Comparison of ENCODE assay signal across 8 cellular contexts in genomic region chr17:17496189-17497064, GRCh38. TPM values are rescaled to one million over a fixed set of nuclear protein-coding genes. Genes with fewer than 3 reads are reported as not detected.
DNase-seq lines count a peak whose midpoint lies in the region; ATAC-seq, FAIRE-seq and TF ChIP-seq lines count a peak whose summit lies in the region.

RASD1 (minus strand) TSS chr17:17496395; CDS start chr17:17496181, 214 bp downstream.

- H3K36me3 ChIP-seq in bronchial epithelial cell (ENCODE audit: control insufficient read depth, insufficient read depth, low read length) = peaks cover 3% of the 10 kb centered on the region

- H3K4me3 ChIP-seq in WI38 (ENCODE audit: low read depth, low read length) (peak within 1 kb of the TSS; percentile 67), bronchial epithelial cell (ENCODE audit: low read depth, low read length) (peak within 1 kb of the TSS; percentile 52)

- H3K27me3 ChIP-seq in bronchial epithelial cell (ENCODE audit: control insufficient read depth, insufficient read depth, low read length) = peaks cover 3% of the 10 kb centered on the region

- DNase-seq in GM10266 (ENCODE audit: extremely low spot score) (peak; percentile 96), NCI-H1694 treated with DMSO at 0.1 percent for 48 hours (lab: John Stamatoyannopoulos, UW) (peak; percentile 76), bronchial epithelial cell (ENCODE audit: low read depth) (peak; percentile 56), iris pigment epithelial cell (ENCODE audit: low read depth) (peak; percentile 87)
- peak; percentile 59 to 69 for DNase-seq in stimulated activated CD4-positive, alpha-beta T cell treated with anti-CD3 and anti-CD28 coated beads, Interleukin-12 subunit alpha, Interleukin-12 subunit beta, amount 100 ng/mL, for 24 hours (ENCODE audit: low read depth in 2 of 2)

- FAIRE-seq in bronchial epithelial cell (lab: Jason Lieb, UNC) = no peak

- peak; percentile 93 for TF ChIP-seq CTCF in GM10266 (IDR thresholded peaks at IDR 0.05; ENCODE audit: control insufficient read depth, insufficient read depth, low read depth, missing control alignments)
- peak; percentile 50 for TF ChIP-seq CTCF in WI38 (IDR thresholded peaks at IDR 0.05; ENCODE audit: low read depth, low read length)
- peak; percentile 77 for TF ChIP-seq CTCF in bronchial epithelial cell (IDR thresholded peaks at IDR 0.05; ENCODE audit: insufficient read depth, low read length, severe bottlenecking)

- ATAC-seq in HG02678 (IDR thresholded peaks at IDR 0.05; ENCODE audit: unreplicated experiment) (peak; percentile 66), GM18873 (IDR thresholded peaks at IDR 0.05; ENCODE audit: low FRiP score, unreplicated experiment) (no peak)

RNA-seq across cellular contexts. Expression of gene RASD1, which starts in this region (rescaled TPM):
- total RNA-seq in bronchial epithelial cell = 0.26 and 0.38 TPM in 2 replicates

Comparison
In these comparisons a context has a peak if more than half of its experiments do, and no peak if none do; other contexts are left out.
1. Peak in DNase-seq and H3K4me3 ChIP-seq in bronchial epithelial cell; RNA of the gene not detected or under 1 TPM.